Comparison of ENCODE assay signal across 18 cellular contexts in the genomic region with DNA sequence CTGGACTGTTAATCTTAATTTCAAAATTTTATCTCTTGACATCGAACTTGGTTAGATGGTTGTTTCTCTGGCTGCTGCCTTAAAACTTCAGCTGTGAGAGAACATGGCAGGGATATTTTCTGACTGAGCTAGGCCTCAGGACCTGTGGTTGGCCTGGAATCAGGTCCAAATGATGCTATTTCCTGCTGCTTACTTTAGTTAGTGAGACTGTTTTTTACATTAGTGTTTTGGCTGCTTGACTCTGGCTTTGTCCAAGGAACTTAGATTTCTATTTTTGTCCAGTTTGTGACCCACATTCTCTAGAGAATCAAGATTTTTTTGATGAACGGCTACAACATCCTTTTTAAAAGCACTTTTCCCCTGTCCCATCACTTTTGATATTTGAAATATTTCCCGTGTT.
DNase-seq lines count a peak whose midpoint lies in the region; ATAC-seq and TF ChIP-seq lines count a peak whose summit lies in the region.
"Had no signal": no experiment of that assay in that cellular context is flagged by ENCODE, and none has a peak within 500 bp of the region (broad histone marks: within the 10 kb centered on the region; RNA-seq: fewer than 3 reads in every experiment).

No MANE protein-coding gene starts in this region.

- H3K36me3 ChIP-seq in mesenchymal stem cell (ENCODE audit: control insufficient read depth in 1 of 2, insufficient read depth in 2 of 2, low read depth in 1 of 2, low read length in 2 of 2) = no peaks in the 10 kb centered on the region
- H3K36me3 ChIP-seq: suprapubic skin, WERI-Rb-1 had no signal

- no peaks in the 10 kb centered on the region; the same call in 1 of the 2 replicates for H3K9me3 Mint-ChIP-seq in HFFc6

- POLR2A ChIA-PET in AG04449 (lab: Yijun Ruan, JAX) = no interaction called here
- POLR2A ChIA-PET in GM10248 (lab: Yijun Ruan, JAX) = no interaction called here

- no peaks in the 10 kb centered on the region for H3K79me1 ChIP-seq in mesenchymal stem cell (replicated peaks; ENCODE audit: low read length, poor library complexity, severe bottlenecking)

- 94% methylated on average over 3 of the region's 3 CpGs for WGBS in mesenchymal stem cell

- H3K14ac ChIP-seq in mesenchymal stem cell (ENCODE audit: low read length in 2 of 2) = no peak overlapping the region

- H3K4me2 ChIP-seq in mesenchymal stem cell (ENCODE audit: low read length, poor library complexity, severe bottlenecking) = no peak overlapping the region
- H3K4me2 ChIP-seq: A549 had no signal

- no peak overlapping the region for H2BK5ac ChIP-seq in mesenchymal stem cell (ENCODE audit: low read depth, low read length, poor library complexity, severe bottlenecking)

- no peak overlapping the region for H2BK12ac ChIP-seq in mesenchymal stem cell (ENCODE audit: low read length in 2 of 2)

- H3K4me1 ChIP-seq in mesenchymal stem cell (ENCODE audit: control insufficient read depth, insufficient read depth, low read depth, low read length) = no peaks in the 10 kb centered on the region
- H3K4me1 ChIP-seq: A549, suprapubic skin had no signal

- H3K4me1 Mint-ChIP-seq in HFFc6 (ENCODE audit: low read depth) = peaks cover 46% of the 10 kb centered on the region
- H3K4me1 Mint-ChIP-seq: activated naive CD8-positive, alpha-beta T cell treated with anti-CD3 and anti-CD28 coated beads for 36 hours had no signal

- no peak overlapping the region for H3K4me3 ChIP-seq in AG04449 (ENCODE audit: low read depth, low read length)
- H3K4me3 ChIP-seq in mesenchymal stem cell (ENCODE audit: insufficient read depth in 1 of 2, low read depth in 1 of 2, low read length in 2 of 2) = no peak overlapping the region
- H3K4me3 ChIP-seq: A549, SK-N-MC, suprapubic skin had no signal

- in situ Hi-C loops in GM13977 (cut with MboI; ENCODE audit: low pct_unique_long_range_greater_than_20kb, low sequenced_read_pairs, unreplicated experiment) = no loop called here

- no peak overlapping the region for H2BK120ac ChIP-seq in mesenchymal stem cell (ENCODE audit: low read depth, low read length)

- TF ChIP-seq CTCF in AG04449 (IDR thresholded peaks at IDR 0.05; ENCODE audit: insufficient read depth, low read length, missing control alignments) (no peak), HFFc6 (IDR thresholded peaks at IDR 0.05) (no peak), GM10248 (IDR thresholded peaks at IDR 0.05; ENCODE audit: control extremely low read depth, extremely low read depth, low read depth, missing control alignments) (no peak), GM13977 (IDR thresholded peaks at IDR 0.05; ENCODE audit: extremely low read depth, insufficient read depth, missing control alignments) (no peak)

- H3K4ac ChIP-seq in mesenchymal stem cell (ENCODE audit: low read depth in 1 of 2, low read length in 2 of 2) = no peak overlapping the region

- H4K8ac ChIP-seq in mesenchymal stem cell (ENCODE audit: low read length) = no peak overlapping the region

- H3K9me3 ChIP-seq in mesenchymal stem cell (ENCODE audit: control insufficient read depth, low read length) = peaks cover 9% of the 10 kb centered on the region
- H3K9me3 ChIP-seq: A549 had no signal

- no peaks in the 10 kb centered on the region for H3K27me3 Mint-ChIP-seq in HFFc6 (ENCODE audit: insufficient read depth)
- H3K27me3 Mint-ChIP-seq: activated naive CD8-positive, alpha-beta T cell treated with anti-CD3 and anti-CD28 coated beads for 36 hours; natural killer cell treated with Interleukin-12 subunit alpha and Interleukin-12 subunit beta and Interleukin-15 and Interleukin-18, amount 100 ng/mL, for 72 hours had no signal

- peaks cover 8% of the 10 kb centered on the region; the same call in 1 of the 2 replicates for H3K36me3 Mint-ChIP-seq in HFFc6 (ENCODE audit: low read depth)
- H3K36me3 Mint-ChIP-seq: activated naive CD8-positive, alpha-beta T cell treated with anti-CD3 and anti-CD28 coated beads for 36 hours had no signal

- H3K27ac Mint-ChIP-seq in HFFc6 = peak overlapping the region; percentile 84
- H3K27ac Mint-ChIP-seq: activated naive CD8-positive, alpha-beta T cell treated with anti-CD3 and anti-CD28 coated beads for 36 hours; natural killer cell treated with Interleukin-12 subunit alpha and Interleukin-12 subunit beta and Interleukin-15 and Interleukin-18, amount 100 ng/mL, for 72 hours had no signal

- no peak overlapping the region for H2AK5ac ChIP-seq in mesenchymal stem cell (ENCODE audit: low read length, severe bottlenecking)

- no peaks in the 10 kb centered on the region for H3K27me3 ChIP-seq in mesenchymal stem cell (ENCODE audit: control insufficient read depth in 1 of 2, insufficient read depth in 1 of 2, low read length in 2 of 2)
- H3K27me3 ChIP-seq: suprapubic skin had no signal

- H2AFZ ChIP-seq in mesenchymal stem cell (ENCODE audit: low read depth, low read length) = no peak overlapping the region

- no peak for ATAC-seq in HG02623 (IDR thresholded peaks at IDR 0.05; ENCODE audit: unreplicated experiment)
- ATAC-seq: A549; natural killer cell treated with Interleukin-12 subunit alpha and Interleukin-12 subunit beta and Interleukin-15 and Interleukin-18, amount 100 ng/mL, for 72 hours had no signal

- no peak overlapping the region for H2BK15ac ChIP-seq in mesenchymal stem cell (ENCODE audit: low read depth, poor library complexity, severe bottlenecking)

- peak overlapping the region; percentile 59 for H3K9ac ChIP-seq in mesenchymal stem cell (ENCODE audit: low read length)

- H3K23ac ChIP-seq in mesenchymal stem cell (ENCODE audit: low read length in 2 of 2) = no peak overlapping the region

- CTCF ChIA-PET in AG04449 (lab: Yijun Ruan, JAX) = interaction anchor here (1.0 kb wide), 1 partner anchor 11 kb away, joined by 3 read pairs; no protein-coding TSS in a partner anchor
- CTCF ChIA-PET in GM10248 (lab: Yijun Ruan, JAX) = no interaction called here

- no peak overlapping the region for H4K91ac ChIP-seq in mesenchymal stem cell (ENCODE audit: low read length)

- peak; percentile 63 for DNase-seq in AG04449 (ENCODE audit: low read depth, low spot score)
- DNase-seq in HFFc6 = peak; percentile 61
- peak; percentile 31 for DNase-seq in dedifferentiated amniotic fluid mesenchymal stem cell (ENCODE audit: extremely low spot score)
- no peak for DNase-seq in mesenchymal stem cell
- DNase-seq in GM10248 (ENCODE audit: extremely low spot score) = no peak
- no peak for DNase-seq in GM13977 (ENCODE audit: low spot score)
- DNase-seq in anterior cingulate cortex (lab: John Stamatoyannopoulos, UW) = no peak
- DNase-seq: activated naive CD8-positive, alpha-beta T cell treated with anti-CD3 and anti-CD28 coated beads for 36 hours; dermis blood vessel endothelial cell; DMS 273 treated with DMSO at 0.1 percent for 48 hours; head of caudate nucleus; MV-4-11; WERI-Rb-1 had no signal

- peak overlapping the region; percentile 11; the same call in 1 of the 2 replicates for H3K4me3 Mint-ChIP-seq in HFFc6
- H3K4me3 Mint-ChIP-seq: activated naive CD8-positive, alpha-beta T cell treated with anti-CD3 and anti-CD28 coated beads for 36 hours; natural killer cell treated with Interleukin-12 subunit alpha and Interleukin-12 subunit beta and Interleukin-15 and Interleukin-18, amount 100 ng/mL, for 72 hours had no signal

- peak overlapping the region; percentile 22 for H3K27ac ChIP-seq in mesenchymal stem cell (ENCODE audit: low read length, poor library complexity, severe bottlenecking)
- H3K27ac ChIP-seq: A549, SK-N-MC, suprapubic skin, WERI-Rb-1 had no signal

- no peak overlapping the region for H3K18ac ChIP-seq in mesenchymal stem cell (ENCODE audit: low read depth in 1 of 2, low read length in 2 of 2)

Comparison
In these comparisons a context has a peak if more than half of its experiments do, and no peak if none do; other contexts are left out.
1. DNase-seq: peak in AG04449 (single experiment), HFFc6 (single experiment) and dedifferentiated amniotic fluid mesenchymal stem cell (single experiment); none in mesenchymal stem cell (single experiment), GM10248 (single experiment), GM13977 (single experiment) and anterior cingulate cortex (0 of 58).